In genomic region chr2:164009801-164010337, GRCh38 we compare ENCODE assay signal across 14 cellular contexts.
A peak's percentile ranks its signal among the peaks of the same experiment; 100 is the strongest.
DNase-seq lines count a peak whose midpoint lies in the region; ATAC-seq and TF ChIP-seq lines count a peak whose summit lies in the region.
"Had no signal": no experiment of that assay in that cellular context is flagged by ENCODE, and none has a peak within 500 bp of the region (broad histone marks: within the 10 kb centered on the region; RNA-seq: fewer than 3 reads in every experiment).

No MANE protein-coding gene starts in this region.

- H3K27ac Mint-ChIP-seq in brain = peak overlapping the region; percentile 1 to 82 (median 65)
- H3K27ac Mint-ChIP-seq in activated naive CD8-positive, alpha-beta T cell treated with anti-CD3 and anti-CD28 coated beads, Interleukin-2, amount 50 U/mL, for 24 hours = no peak overlapping the region
- H3K27ac Mint-ChIP-seq: activated naive CD4-positive, alpha-beta T cell treated with anti-CD3 and anti-CD28 coated beads for 36 hours; memory B cell had no signal

- no peaks in the 10 kb centered on the region for H3K27me3 ChIP-seq in neuron (ENCODE audit: insufficient read depth, low read length)
- H3K27me3 ChIP-seq: suprapubic skin had no signal

- H3K9me3 Mint-ChIP-seq in brain = no peaks in the 10 kb centered on the region
- peaks cover 6% of the 10 kb centered on the region for H3K9me3 Mint-ChIP-seq in activated naive CD8-positive, alpha-beta T cell treated with anti-CD3 and anti-CD28 coated beads, Interleukin-2, amount 50 U/mL, for 24 hours
- H3K9me3 Mint-ChIP-seq: activated naive CD4-positive, alpha-beta T cell treated with anti-CD3 and anti-CD28 coated beads for 36 hours; memory B cell had no signal

- no peak for TF ChIP-seq CTCF in brain (conservative IDR thresholded peaks at IDR 0.05)

- no peaks in the 10 kb centered on the region for H3K9me3 ChIP-seq in neuron (ENCODE audit: low read length)
- H3K9me3 ChIP-seq: suprapubic skin had no signal

- H3K4me1 ChIP-seq in neuron (ENCODE audit: insufficient read depth, low read length) = peaks cover 16% of the 10 kb centered on the region
- H3K4me1 ChIP-seq: suprapubic skin had no signal

- H3K36me3 Mint-ChIP-seq in brain = no peaks in the 10 kb centered on the region
- no peaks in the 10 kb centered on the region for H3K36me3 Mint-ChIP-seq in activated naive CD8-positive, alpha-beta T cell treated with anti-CD3 and anti-CD28 coated beads, Interleukin-2, amount 50 U/mL, for 24 hours (ENCODE audit: low read depth)
- H3K36me3 Mint-ChIP-seq: memory B cell had no signal

- peaks cover 41% of the 10 kb centered on the region for H3K4me1 Mint-ChIP-seq in brain
- H3K4me1 Mint-ChIP-seq in activated naive CD8-positive, alpha-beta T cell treated with anti-CD3 and anti-CD28 coated beads, Interleukin-2, amount 50 U/mL, for 24 hours = no peaks in the 10 kb centered on the region
- H3K4me1 Mint-ChIP-seq: memory B cell had no signal

- peak overlapping the region in 3 of 5 experiments; percentile 29 to 52 (median 39) for H3K4me3 Mint-ChIP-seq in brain
- H3K4me3 Mint-ChIP-seq in activated naive CD8-positive, alpha-beta T cell treated with anti-CD3 and anti-CD28 coated beads, Interleukin-2, amount 50 U/mL, for 24 hours = no peak overlapping the region
- H3K4me3 Mint-ChIP-seq: activated naive CD4-positive, alpha-beta T cell treated with anti-CD3 and anti-CD28 coated beads for 36 hours; memory B cell had no signal

- H3K27me3 Mint-ChIP-seq in brain = peaks cover 3% of the 10 kb centered on the region
- no peaks in the 10 kb centered on the region for H3K27me3 Mint-ChIP-seq in activated naive CD8-positive, alpha-beta T cell treated with anti-CD3 and anti-CD28 coated beads, Interleukin-2, amount 50 U/mL, for 24 hours
- H3K27me3 Mint-ChIP-seq: memory B cell had no signal

- ATAC-seq in esophagus mucosa = no peak
- ATAC-seq in activated naive CD8-positive, alpha-beta T cell treated with anti-CD3 and anti-CD28 coated beads, Interleukin-2, amount 50 U/mL, for 24 hours = no peak

- H3K36me3 ChIP-seq in neuron (ENCODE audit: insufficient read depth, low read length) = no peaks in the 10 kb centered on the region
- H3K36me3 ChIP-seq: suprapubic skin had no signal

- no peak overlapping the region for H3K4me3 ChIP-seq in neuron (ENCODE audit: low read length)
- H3K4me3 ChIP-seq: suprapubic skin had no signal

- H2AFZ ChIP-seq in neuron (ENCODE audit: low read depth, low read length) = peak overlapping the region; percentile 51

- peak; percentile 16 for DNase-seq in DMS79 treated with DMSO at 0.1 percent for 48 hours (lab: John Stamatoyannopoulos, UW)
- peak; percentile 57 for DNase-seq in NCI-H2081 treated with DMSO at 0.1 percent for 48 hours (lab: John Stamatoyannopoulos, UW)
- DNase-seq in ureter (ENCODE audit: low spot score) = no peak
- no peak for DNase-seq in stimulated activated CD4-positive, alpha-beta T cell treated with anti-CD3 and anti-CD28 coated beads, Interleukin-2, amount 100 ng/mL, for 48 hours
- DNase-seq in activated naive CD8-positive, alpha-beta T cell treated with anti-CD3 and anti-CD28 coated beads, Interleukin-2, amount 50 U/mL, for 24 hours = no peak
- DNase-seq: activated CD4-positive, CD25-positive, alpha-beta regulatory T cell; activated naive CD4-positive, alpha-beta T cell treated with anti-CD3 and anti-CD28 coated beads for 36 hours; foreskin melanocyte; occipital lobe had no signal

Comparison
In these comparisons a context has a peak if more than half of its experiments do, and no peak if none do; other contexts are left out.
1. DNase-seq: peak in DMS79 treated with DMSO at 0.1 percent for 48 hours (single experiment) and NCI-H2081 treated with DMSO at 0.1 percent for 48 hours (single experiment); none in ureter (single experiment), stimulated activated CD4-positive, alpha-beta T cell treated with anti-CD3 and anti-CD28 coated beads, Interleukin-2, amount 100 ng/mL, for 48 hours (0 of 2) and activated naive CD8-positive, alpha-beta T cell treated with anti-CD3 and anti-CD28 coated beads, Interleukin-2, amount 50 U/mL, for 24 hours (single experiment).